18 cellular contexts compared by ENCODE assay signal in the genomic region with DNA sequence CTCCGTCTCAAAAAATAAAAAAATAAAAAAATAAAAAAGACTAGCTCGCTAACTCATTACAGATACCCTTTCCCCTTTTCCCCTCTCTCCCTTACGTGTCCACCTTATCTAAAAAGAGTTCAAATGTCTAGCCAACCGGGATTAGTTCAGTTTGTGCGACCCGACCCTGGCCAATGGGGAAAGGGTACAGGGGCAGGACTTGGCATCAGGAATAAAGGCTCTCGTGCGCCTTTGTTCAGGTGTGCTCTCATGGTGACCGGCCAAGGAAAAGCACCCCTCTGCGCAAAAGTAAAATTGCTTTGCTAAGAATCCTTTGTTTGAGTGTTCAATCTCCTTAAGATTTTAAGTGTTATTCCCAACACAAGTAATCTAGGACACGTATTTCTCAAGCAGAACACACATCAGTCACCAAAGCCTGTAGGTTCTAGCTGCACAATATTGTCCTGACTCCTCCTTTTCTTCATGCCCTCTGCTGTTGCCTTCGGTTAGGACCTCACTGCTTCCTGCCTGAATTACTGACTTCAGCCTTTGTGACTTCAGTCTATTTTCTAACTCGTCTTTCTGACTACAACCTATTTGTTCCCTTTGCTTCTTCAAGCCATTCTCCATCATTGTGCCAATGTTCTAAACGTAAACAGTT. TPM values are rescaled to one million over a fixed set of nuclear protein-coding genes. Genes with fewer than 3 reads are reported as not detected.
DNase-seq lines count a peak whose midpoint lies in the region; ATAC-seq, FAIRE-seq and TF ChIP-seq lines count a peak whose summit lies in the region.
"Had no signal": no experiment of that assay in that cellular context is flagged by ENCODE, and none has a peak within 500 bp of the region (broad histone marks: within the 10 kb centered on the region; RNA-seq: fewer than 3 reads in every experiment).

No MANE protein-coding gene starts in this region.

- FAIRE-seq in GM12878 (lab: Jason Lieb, UNC) = peak; percentile 44
- FAIRE-seq: GM19239, K562 had no signal

- H3K27me3 ChIP-seq in Loucy (ENCODE audit: insufficient read depth, low read length, poor library complexity, severe bottlenecking) (no peaks in the 10 kb centered on the region), GM12878 (replicated peaks in 1 of 2; ENCODE audit: control insufficient read depth in 2 of 2, insufficient read depth in 2 of 2, low read length in 1 of 2) (no peaks in the 10 kb centered on the region; a peak in 1 of 4 replicates), testis (no peaks in the 10 kb centered on the region)

- ATAC-seq in GM12878 (no peak), GM18907 (IDR thresholded peaks at IDR 0.05; ENCODE audit: unreplicated experiment) (no peak), GM18517 (IDR thresholded peaks at IDR 0.05; ENCODE audit: unreplicated experiment) (no peak)

- 61% methylated on average over 14 of the region's 14 CpGs for WGBS in GM12878 (ENCODE audit: insufficient coverage, insufficient replicate concordance, low lambda C conversion rate, missing lambda C conversion rate)
- 46 to 61% methylated on average over 14 of the region's 14 CpGs for WGBS in testis, 2 donors

- TF ChIP-seq CTCF in Loucy (conservative IDR thresholded peaks at IDR 0.05; ENCODE audit: low read length) (0 out of 2 replicates have a peak, but pooled peaks have one; percentile 10), GM12878 (IDR thresholded peaks at IDR 0.05 in 2 of 3, conservative IDR thresholded peaks at IDR 0.05 in 1 of 3; ENCODE audit: control insufficient read depth in 2 of 3, extremely low read depth in 1 of 3, insufficient read depth in 1 of 3, low read depth in 3 of 3, low read length in 3 of 3) (no peak), testis (IDR thresholded peaks at IDR 0.05) (no peak)

- no peaks in the 10 kb centered on the region for H3K36me3 ChIP-seq in Loucy (ENCODE audit: insufficient read depth, low read length)
- no peaks in the 10 kb centered on the region for H3K36me3 ChIP-seq in GM12878 (ENCODE audit: control insufficient read depth in 2 of 2, insufficient read depth in 2 of 2, low read length in 1 of 2)
- H3K36me3 ChIP-seq in testis (ENCODE audit: low read depth, missing control alignments) = no peaks in the 10 kb centered on the region

- in situ Hi-C loops in GM12878 (cut with MboI) = no loop called here

- H3K4me2 ChIP-seq in Loucy (ENCODE audit: low read depth, low read length, poor library complexity, severe bottlenecking) = peak overlapping the region; percentile 59
- no peak overlapping the region for H3K4me2 ChIP-seq in GM12878 (ENCODE audit: control insufficient read depth, insufficient read depth)

- BruUV-seq in GM12878 (replicated peaks; lab: Mats Ljungman, UMichigan) = no TSS peak

- H3K4me3 ChIP-seq in Loucy (ENCODE audit: low read length, poor library complexity, severe bottlenecking) (peak overlapping the region; percentile 45), GM12878 (no peak overlapping the region), testis (peak overlapping the region; percentile 9 to 32)
- H3K4me3 ChIP-seq: K562 had no signal

- H3K4me1 ChIP-seq in Loucy (ENCODE audit: insufficient read depth, low read length, poor library complexity, severe bottlenecking) (peaks cover 3% of the 10 kb centered on the region), GM12878 (ENCODE audit: control insufficient read depth, insufficient read depth, low read length) (no peaks in the 10 kb centered on the region), testis (no peaks in the 10 kb centered on the region)

- H3K79me2 ChIP-seq in Loucy (ENCODE audit: insufficient read depth, low read length) (no peaks in the 10 kb centered on the region), GM12878 (ENCODE audit: control insufficient read depth, insufficient read depth, low read length) (no peaks in the 10 kb centered on the region)

- H3K9ac ChIP-seq in Loucy (ENCODE audit: low read depth, low read length, poor library complexity, severe bottlenecking) (peak overlapping the region; percentile 30), GM12878 (ENCODE audit: control insufficient read depth, insufficient read depth, low read length) (no peak overlapping the region)

- SMC1A ChIA-PET in GM12878 (lab: Charles Lee; ENCODE audit: uncharacterized antibody, unreplicated experiment) = interaction anchor here (1.8 kb wide), 1 partner anchor 135 kb away, joined by 4 read pairs; no protein-coding TSS in a partner anchor

- H3K27ac ChIP-seq in GM12878 (ENCODE audit: control insufficient read depth, insufficient read depth) (no peak overlapping the region), testis (no peak overlapping the region)

- CTCF ChIA-PET in GM12878 (lab: Yijun Ruan, JAX) = interaction anchor here (0.8 to 1.2 kb wide), 3 partner anchors 30 to 142 kb away, joined by 3 read pairs; no protein-coding TSS in a partner anchor

- RAD21 ChIA-PET in GM12878 (lab: Charles Lee; ENCODE audit: unreplicated experiment) = no interaction called here

- intact Hi-C loops in GM12878 (cut with micrococcal nuclease; ENCODE audit: unreplicated experiment) = no loop called here
- intact Hi-C loops in testis (cut with DNase I; ENCODE audit: low total_unique reads) = no loop called here

- H3F3A ChIP-seq in Loucy (ENCODE audit: low read depth) = no peaks in the 10 kb centered on the region

- H2AFZ ChIP-seq in Loucy (ENCODE audit: low read length) = peak overlapping the region; percentile 98
- H2AFZ ChIP-seq in GM12878 (ENCODE audit: control insufficient read depth, low read depth, low read length) = no peak overlapping the region

- TF ChIP-seq POLR2A in GM12878 (IDR thresholded peaks at IDR 0.05; ENCODE audit: low read depth, low read length) = no peak
- no peak for TF ChIP-seq POLR2A in testis (IDR thresholded peaks at IDR 0.05)

- H3K9me2 ChIP-seq in Loucy (replicated peaks; ENCODE audit: low read depth, low read length) = no peaks in the 10 kb centered on the region

- no peak for TF ChIP-seq RAD21 in GM12878 (IDR thresholded peaks at IDR 0.05; ENCODE audit: insufficient read depth, low read depth, low read length)

- H3K9me3 ChIP-seq in Loucy (ENCODE audit: insufficient read depth, low read depth, low read length) (no peaks in the 10 kb centered on the region), GM12878 (replicated peaks; ENCODE audit: control insufficient read depth, insufficient read depth, low read length) (no peaks in the 10 kb centered on the region), testis (no peaks in the 10 kb centered on the region)

- POLR2A ChIA-PET in GM12878 (lab: Charles Lee) = no interaction called here

- TF ChIP-seq EP300 in GM12878 (IDR thresholded peaks at IDR 0.05; ENCODE audit: borderline replicate concordance in 1 of 2, control insufficient read depth in 1 of 2, low read depth in 2 of 2, low read length in 2 of 2) = no peak

- peak; percentile 13 for DNase-seq in DMS53 treated with DMSO at 0.1 percent for 48 hours (lab: John Stamatoyannopoulos, UW; ENCODE audit: unreplicated experiment)
- DNase-seq in GM12878 (ENCODE audit: low read depth, low spot score) = no peak
- no peak for DNase-seq in testis
- no peak for DNase-seq in dermis blood vessel endothelial cell
- DNase-seq: Calu3; CD4-positive, alpha-beta memory T cell; EL; NCI-H1436; NCI-H2081 treated with DMSO at 0.1 percent for 48 hours; NCI-H510A treated with DMSO at 0.1 percent for 48 hours; NK-92 treated with Interleukin-12 subunit alpha and Interleukin-12 subunit beta, amount 100 ng/mL, for 24 hours; SHP77 treated with DMSO at 0.1 percent for 48 hours had no signal

- H4K20me1 ChIP-seq in Loucy (ENCODE audit: insufficient read depth, low read length, poor library complexity, severe bottlenecking) (no peaks in the 10 kb centered on the region), GM12878 (ENCODE audit: control insufficient read depth, insufficient read depth) (no peaks in the 10 kb centered on the region)

TF ChIP-seq in GM12878, 131 proteins besides CTCF, POLR2A, EP300 and RAD21:
- TF ChIP-seq BCL11A (IDR thresholded peaks at IDR 0.05; ENCODE audit: low read depth, low read length) (no peak), ZBTB33 (IDR thresholded peaks at IDR 0.05) (no peak), RUNX3 (IDR thresholded peaks at IDR 0.05; ENCODE audit: low read length) (no peak), ZNF207 (IDR thresholded peaks at IDR 0.05; ENCODE audit: borderline replicate concordance) (no peak)

RNA-seq across cellular contexts. Expression of gene CECR2, which starts 20.7 kb away (rescaled TPM):
- 0.06 and 0.15 TPM in 2 replicates for total RNA-seq in GM12878 (2013; cell fraction: nucleolus; rRNA removed)
- total RNA-seq in GM12878 (2014; rRNA removed) = not detected in 2 replicates
- total RNA-seq in GM12878 (2014; rRNA removed; fragmentation: Illumina TruSeq; extraction: Trizol) = not detected in 2 replicates
- total RNA-seq in GM12878 (2021) = 0.08 and 0.13 TPM in 2 replicates
- polyA plus RNA-seq in GM12878 (2011; ENCODE audit: low read depth) = not detected
- 0.01 TPM in 2 replicates for polyA plus RNA-seq in GM12878 (2011; rRNA removed)
- 0.01 TPM in 1 of 2 replicates, not detected in the other for polyA plus RNA-seq in GM12878 (2011; cell fraction: cytosol; rRNA removed)
- not detected in 2 replicates for polyA plus RNA-seq in GM12878 (2011; cell fraction: nucleus; rRNA removed)
- polyA plus RNA-seq in GM12878 (2012) = 0.04 and 0.08 TPM in 2 replicates
- not detected in 2 replicates for polyA plus RNA-seq in GM12878 (2014; fragmentation: Illumina TruSeq; extraction: Trizol)
- polyA plus RNA-seq in GM12878 (2014; fragmentation: Nextera tagmentation; extraction: Ambion mirVana) = not detected
- not detected in 2 replicates for polyA plus RNA-seq in GM12878 (2014; rRNA removed)
- under 1 TPM in 1 of 2 experiments, not detected in 1; 0.01 TPM for polyA plus RNA-seq in GM12878 (2016; fragmentation: Nextera tagmentation; extraction: Ambion mirVana)
- under 0.01 TPM in 1 of 2 replicates, not detected in the other for polyA minus RNA-seq in GM12878 (2011; rRNA and poly(A)+ RNA removed)
- polyA minus RNA-seq in GM12878 (2011; cell fraction: cytosol; rRNA and poly(A)+ RNA removed) = not detected in 2 replicates
- polyA minus RNA-seq in GM12878 (2011; cell fraction: nucleus; rRNA and poly(A)+ RNA removed) = under 0.01 TPM in 1 of 2 replicates, not detected in the other
- 10 to 100 TPM; 16.8 to 18.7 TPM for total RNA-seq in testis
- polyA plus RNA-seq in testis (ENCODE audit: insufficient read depth, low read depth, low replicate concordance) = 7.1 TPM
- 0.05 and 0.17 TPM in 2 replicates for total RNA-seq in dermis blood vessel endothelial cell
- total RNA-seq: CD4-positive, alpha-beta memory T cell had no signal
- polyA plus RNA-seq: BJ; CD4-positive, alpha-beta memory T cell had no signal

Comparison
In these comparisons a context has a peak if more than half of its experiments do, and no peak if none do; other contexts are left out.
1. RNA of gene CECR2, which starts 20.7 kb away (total RNA-seq): 16.8 to 18.7 TPM in testis; 0.05 to 0.17 TPM in dermis blood vessel endothelial cell and 0.06 to 0.15 TPM in GM12878; every median in the first group is over 10 times any median in the second.